9 cellular contexts compared by ENCODE assay signal in the genomic region with DNA sequence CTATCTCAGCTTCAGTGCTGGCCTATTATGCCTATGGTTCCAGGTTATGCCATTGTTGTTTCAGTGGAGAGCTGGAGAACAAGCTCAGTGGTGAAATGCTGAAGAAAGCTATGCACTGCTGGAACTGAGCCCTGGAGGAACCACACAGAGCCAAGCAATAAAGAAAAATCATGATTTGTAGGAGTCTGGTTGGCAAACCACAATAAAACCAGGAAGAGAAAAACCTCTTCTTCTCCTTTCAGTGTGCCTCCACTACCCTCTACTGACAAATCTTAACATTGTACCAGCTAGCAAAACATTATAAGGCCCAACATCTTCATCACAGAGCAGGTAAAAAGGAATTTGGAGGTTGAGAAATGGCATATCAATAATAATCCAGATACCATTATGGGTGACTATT. TPM values are rescaled to one million over a fixed set of nuclear protein-coding genes. Genes with fewer than 3 reads are reported as not detected.
A peak's percentile ranks its signal among the peaks of the same experiment; 100 is the strongest.
DNase-seq lines count a peak whose midpoint lies in the region; ATAC-seq, FAIRE-seq and TF ChIP-seq lines count a peak whose summit lies in the region.
"Had no signal": no experiment of that assay in that cellular context is flagged by ENCODE, and none has a peak within 500 bp of the region (broad histone marks: within the 10 kb centered on the region; RNA-seq: fewer than 3 reads in every experiment).

No MANE protein-coding gene starts in this region.

- H3K9me3 ChIP-seq in Panc1 (ENCODE audit: control insufficient read depth, insufficient read depth, low read depth, low read length), result no peaks in the 10 kb centered on the region
- no peaks in the 10 kb centered on the region for H3K9me3 ChIP-seq in transverse colon
- no peaks in the 10 kb centered on the region for H3K9me3 ChIP-seq in lower lobe of right lung

- no TSS peak for BruUV-seq in Panc1 (replicated peaks; lab: Mats Ljungman, UMichigan)

- H3K27me3 ChIP-seq in Panc1 (ENCODE audit: control insufficient read depth, insufficient read depth, low read length) (no peaks in the 10 kb centered on the region), transverse colon (no peaks in the 10 kb centered on the region), lower lobe of right lung (ENCODE audit: low read depth) (no peaks in the 10 kb centered on the region)

- TF ChIP-seq POLR2A in transverse colon (IDR thresholded peaks at IDR 0.05), result no peak

- H3K4me3 ChIP-seq in Panc1 (ENCODE audit: low read depth in 2 of 2, low read length in 2 of 2) (no peak overlapping the region), transverse colon (no peak overlapping the region), lower lobe of right lung (no peak overlapping the region)

- in situ Hi-C loops in Panc1 (cut with HindIII; ENCODE audit: low pct_unique_long_range_greater_than_20kb, low sequenced_read_pairs) (no loop called here), transverse colon (cut with MboI; ENCODE audit: low pct_ligation_motif_present in 1 of 4, low pct_unique_long_range_greater_than_20kb in 1 of 4, low sequenced_read_pairs in 3 of 4) (loop anchor here in 1 of 4 donors (25.0 kb wide), 1 partner anchor 189 kb away; a partner anchor contains a TSS)

- FAIRE-seq in urothelium cell line (lab: Jason Lieb, UNC), result no peak

- H3K27ac ChIP-seq in Panc1 (ENCODE audit: low read length) (no peak overlapping the region), transverse colon (no peak overlapping the region), lower lobe of right lung (no peak overlapping the region)

- CTCF ChIA-PET in Panc1 (lab: Charles Lee), result interaction anchor here (2.3 kb wide), 1 partner anchor 189 kb away, joined by 13 read pairs; a partner anchor contains a TSS

- H3K4me1 ChIP-seq in Panc1 (ENCODE audit: control insufficient read depth, insufficient read depth, low read length) (no peaks in the 10 kb centered on the region), transverse colon (no peaks in the 10 kb centered on the region), lower lobe of right lung (no peaks in the 10 kb centered on the region)

- H3K36me3 ChIP-seq in Panc1 (ENCODE audit: control insufficient read depth, insufficient read depth, low read length) (no peaks in the 10 kb centered on the region), transverse colon (no peaks in the 10 kb centered on the region), lower lobe of right lung (no peaks in the 10 kb centered on the region)

- peak; percentile 38; the same call in 1 of the 2 replicates for TF ChIP-seq CTCF in Panc1 (IDR thresholded peaks at IDR 0.05)
- TF ChIP-seq CTCF in transverse colon (IDR thresholded peaks at IDR 0.05), result peak; percentile 27 to 51 (median 40)
- TF ChIP-seq CTCF in lower lobe of right lung (IDR thresholded peaks at IDR 0.05), result no peak

- DNase-seq in NCI-H510A treated with DMSO at 0.1 percent for 48 hours (lab: John Stamatoyannopoulos, UW) (peak; percentile 70), NCI-H510A (lab: John Stamatoyannopoulos, UW) (no peak), Panc1 (ENCODE audit: low read depth, low spot score) (no peak), hepatic stellate cell (ENCODE audit: low spot score) (peak; percentile 1), transverse colon (no peak), urothelium cell line (ENCODE audit: low spot score) (no peak), cerebellar cortex (ENCODE audit: low spot score) (no peak), lower lobe of right lung (no peak)
- DNase-seq: activated CD8-positive, alpha-beta T cell treated with anti-CD3 and anti-CD28 coated beads, Interleukin-2, amount 10 ng/mL, durations not matched to agents 7 days and 5 days had no signal

- ATAC-seq in Panc1, result peak; percentile 65; the same call in 1 of the 2 replicates
- ATAC-seq in lower lobe of right lung, result no peak
- ATAC-seq: activated CD8-positive, alpha-beta T cell treated with anti-CD3 and anti-CD28 coated beads, Interleukin-2, amount 10 ng/mL, durations not matched to agents 7 days and 5 days had no signal

- no peak for TF ChIP-seq EP300 in transverse colon (IDR thresholded peaks at IDR 0.05; ENCODE audit: low read depth)

- intact Hi-C loops in Panc1 (cut with micrococcal nuclease; ENCODE audit: unreplicated experiment), result loop anchor here (2.0 kb wide), 1 partner anchor 190 kb away; a partner anchor contains a TSS
- intact Hi-C loops in transverse colon (cut with DNase I; ENCODE audit: low total_unique reads), result loop anchor here (5.0 kb wide), 1 partner anchor 189 kb away; a partner anchor contains a TSS
- intact Hi-C loops in lower lobe of right lung (cut with DNase I), result no loop called here

- POLR2A ChIA-PET in Panc1 (lab: Charles Lee), result interaction anchor here (1.2 kb wide), 1 partner anchor 11 kb away, joined by 3 read pairs; no protein-coding TSS in a partner anchor

RNA-seq across cellular contexts. Expression of a gene that starts 5.3 kb away (rescaled TPM):
- total RNA-seq in Panc1 (2021; ENCODE audit: unreplicated experiment), result not detected
- not detected for polyA plus RNA-seq in Panc1 (2012; ENCODE audit: insufficient read length)
- not detected for total RNA-seq in transverse colon
- total RNA-seq in lower lobe of right lung, result not detected
- total RNA-seq: activated CD8-positive, alpha-beta T cell treated with anti-CD3 and anti-CD28 coated beads, Interleukin-2, amount 10 ng/mL, durations not matched to agents 7 days and 5 days had no signal

RNA-seq across cellular contexts. Expression of a gene that starts 22.2 kb away (rescaled TPM):
- total RNA-seq in Panc1 (2021; ENCODE audit: unreplicated experiment) (not detected), transverse colon (not detected), lower lobe of right lung (not detected)
- polyA plus RNA-seq in Panc1 (2012; ENCODE audit: insufficient read length), result not detected
- total RNA-seq: activated CD8-positive, alpha-beta T cell treated with anti-CD3 and anti-CD28 coated beads, Interleukin-2, amount 10 ng/mL, durations not matched to agents 7 days and 5 days had no signal

RNA-seq across cellular contexts. Expression of a gene that starts 22.6 kb away (rescaled TPM):
- not detected for total RNA-seq in Panc1 (2021; ENCODE audit: unreplicated experiment)
- polyA plus RNA-seq in Panc1 (2012; ENCODE audit: insufficient read length), result not detected
- total RNA-seq in transverse colon, result not detected
- not detected for total RNA-seq in lower lobe of right lung
- total RNA-seq: activated CD8-positive, alpha-beta T cell treated with anti-CD3 and anti-CD28 coated beads, Interleukin-2, amount 10 ng/mL, durations not matched to agents 7 days and 5 days had no signal

RNA-seq across cellular contexts. Expression of a gene that starts 55.3 kb away (rescaled TPM):
- total RNA-seq in Panc1 (2021; ENCODE audit: unreplicated experiment) (not detected), transverse colon (not detected), lower lobe of right lung (not detected)
- polyA plus RNA-seq in Panc1 (2012; ENCODE audit: insufficient read length), result not detected
- total RNA-seq: activated CD8-positive, alpha-beta T cell treated with anti-CD3 and anti-CD28 coated beads, Interleukin-2, amount 10 ng/mL, durations not matched to agents 7 days and 5 days had no signal

RNA-seq across cellular contexts. Expression of a gene that starts 56.7 kb away (rescaled TPM):
- total RNA-seq in Panc1 (2021; ENCODE audit: unreplicated experiment) (not detected), transverse colon (not detected), lower lobe of right lung (not detected)
- polyA plus RNA-seq in Panc1 (2012; ENCODE audit: insufficient read length), result not detected
- total RNA-seq: activated CD8-positive, alpha-beta T cell treated with anti-CD3 and anti-CD28 coated beads, Interleukin-2, amount 10 ng/mL, durations not matched to agents 7 days and 5 days had no signal

Comparison
In these comparisons a context has a peak if more than half of its experiments do, and no peak if none do; other contexts are left out.
1. DNase-seq: peak in NCI-H510A treated with DMSO at 0.1 percent for 48 hours (single experiment) and hepatic stellate cell (single experiment); none in NCI-H510A (single experiment), Panc1 (single experiment), transverse colon (single experiment), urothelium cell line (single experiment), cerebellar cortex (single experiment) and lower lobe of right lung (single experiment).